ENCODE assay signal across 2 cellular contexts in genomic region chr11:63670738-63671321, GRCh38.
TF ChIP-seq lines count a peak whose summit lies in the region.

No MANE protein-coding gene starts in this region.

TF ChIP-seq in HEK293, 187 proteins besides CTCF, POLR2A, EP300 and RAD21 (continues in another document):
- TF ChIP-seq ZFP3 (tag by site-specific recombination; IDR thresholded peaks at IDR 0.05; ENCODE audit: low read depth) = no peak
- TF ChIP-seq ZBTB8A (tag by site-specific recombination; IDR thresholded peaks at IDR 0.05) = peak; percentile 86
- TF ChIP-seq ZNF830 (tag by site-specific recombination; IDR thresholded peaks at IDR 0.05; ENCODE audit: low read depth) = no peak
- no peak for TF ChIP-seq ZNF513 (tag by site-specific recombination; IDR thresholded peaks at IDR 0.05)
- TF ChIP-seq ZFP69B (tag by site-specific recombination; IDR thresholded peaks at IDR 0.05) = no peak
- no peak for TF ChIP-seq ZNF621 (tag by site-specific recombination; IDR thresholded peaks at IDR 0.05)
- no peak for TF ChIP-seq REPIN1 (tag by site-specific recombination; IDR thresholded peaks at IDR 0.05; ENCODE audit: low read depth)
- no peak for TF ChIP-seq ZNF366 (tag by site-specific recombination; conservative IDR thresholded peaks at IDR 0.05)
- no peak for TF ChIP-seq ZNF488 (tag by site-specific recombination; IDR thresholded peaks at IDR 0.05)
- no peak for TF ChIP-seq ZNF211 (tag by site-specific recombination; IDR thresholded peaks at IDR 0.05; ENCODE audit: low read depth)
- no peak for TF ChIP-seq ZNF169 (tag by site-specific recombination; IDR thresholded peaks at IDR 0.05)
- peak; percentile 42; the same call in 1 of the 2 replicates for TF ChIP-seq GLIS2 (tag by site-specific recombination; IDR thresholded peaks at IDR 0.05)
- TF ChIP-seq ZNF837 (tag by site-specific recombination; IDR thresholded peaks at IDR 0.05) = no peak
- TF ChIP-seq HOXD13 (CRISPR knock-in tag; IDR thresholded peaks at IDR 0.05; ENCODE audit: borderline replicate concordance) = no peak
- TF ChIP-seq ZNF624 (tag by site-specific recombination; IDR thresholded peaks at IDR 0.05) = no peak
- no peak for TF ChIP-seq ZNF223 (tag by site-specific recombination; IDR thresholded peaks at IDR 0.05)
- TF ChIP-seq ZSCAN5A (tag by site-specific recombination; IDR thresholded peaks at IDR 0.05) = no peak
- no peak for TF ChIP-seq MEIS1 (CRISPR knock-in tag; IDR thresholded peaks at IDR 0.05; ENCODE audit: borderline replicate concordance)
- no peak for TF ChIP-seq GLI4 (tag by site-specific recombination; IDR thresholded peaks at IDR 0.05)
- TF ChIP-seq SALL2 (tag by site-specific recombination; IDR thresholded peaks at IDR 0.05; ENCODE audit: borderline replicate concordance) = no peak
- no peak for TF ChIP-seq ZNF518A (tag by site-specific recombination; conservative IDR thresholded peaks at IDR 0.05; ENCODE audit: low read depth)
- no peak for TF ChIP-seq ZNF670 (tag by site-specific recombination; IDR thresholded peaks at IDR 0.05; ENCODE audit: low read depth)
- no peak for TF ChIP-seq ZBTB21 (tag by site-specific recombination; IDR thresholded peaks at IDR 0.05)

TF ChIP-seq in H1, 55 proteins besides CTCF, POLR2A, EP300 and RAD21:
- TF ChIP-seq ASH2L (IDR thresholded peaks at IDR 0.05; ENCODE audit: low read length) (peak; percentile 60), KDM5A (IDR thresholded peaks at IDR 0.05; ENCODE audit: low read length) (no peak), KDM4A (IDR thresholded peaks at IDR 0.05; ENCODE audit: low read depth, low read length, severe bottlenecking) (no peak), TAF1 (IDR thresholded peaks at IDR 0.05; ENCODE audit: low read depth, low read length) (0 out of 2 replicates have a peak, but pooled peaks have one; percentile 3), CHD2 (IDR thresholded peaks at IDR 0.05; ENCODE audit: low read length) (no peak), POLR2AphosphoS5 (IDR thresholded peaks at IDR 0.05; ENCODE audit: low read depth, low read length) (no peak), BCL11A (IDR thresholded peaks at IDR 0.05; ENCODE audit: low read depth in 2 of 2, low read length in 2 of 2) (no peak), JUN (IDR thresholded peaks at IDR 0.05; ENCODE audit: low read depth, low read length) (no peak), CHD1 (IDR thresholded peaks at IDR 0.05; ENCODE audit: low read depth, low read length) (no peak), YY1 (IDR thresholded peaks at IDR 0.05; ENCODE audit: low read depth, low read length) (0 out of 2 replicates have a peak, but pooled peaks have one; percentile 7), HDAC6 (IDR thresholded peaks at IDR 0.05; ENCODE audit: low read depth, low read length) (no peak), CBX8 (IDR thresholded peaks at IDR 0.05; ENCODE audit: borderline replicate concordance, low read depth, low read length) (no peak), TAF7 (optimal IDR thresholded peaks at IDR 0.05; ENCODE audit: borderline replicate concordance, low read depth, low read length) (peak; percentile 28)
